In genomic region chr20:7333846-7334245, GRCh38 we compare ENCODE assay signal across 21 cellular contexts.
"Had no signal": no experiment of that assay in that cellular context is flagged by ENCODE, and none has a peak within 500 bp of the region (broad histone marks: within the 10 kb centered on the region; RNA-seq: fewer than 3 reads in every experiment).

No MANE protein-coding gene starts in this region.

- H3K4me1 Mint-ChIP-seq: central memory CD8-positive, alpha-beta T cell; naive thymus-derived CD4-positive, alpha-beta T cell; nephron progenitor cell; stimulated activated naive B cell treated with anti-CD40 and anti-IgM and Interleukin-4, amounts not matched to agents 10 μg/mL and 1 μg/mL and 100 μg/mL, for 72 hours had no signal

- H3K27ac Mint-ChIP-seq: naive thymus-derived CD4-positive, alpha-beta T cell; nephron progenitor cell; stimulated activated naive B cell treated with anti-CD40 and anti-IgM and Interleukin-4, amounts not matched to agents 10 μg/mL and 1 μg/mL and 100 μg/mL, for 72 hours had no signal

- DNase-seq: cortex of kidney; foreskin melanocyte; head of caudate nucleus; naive thymus-derived CD4-positive, alpha-beta T cell; nephron progenitor cell; retina; right lobe of liver; spleen; stimulated activated CD4-positive, alpha-beta T cell treated with anti-CD3 and anti-CD28 coated beads, Interleukin-15, amount 100 ng/mL, for 24 hours; stimulated activated CD4-positive, alpha-beta T cell treated with anti-CD3 and anti-CD28 coated beads, Interleukin-1b, Interleukin-23, amount 100 ng/mL, for 48 hours; stimulated activated CD4-positive, alpha-beta T cell treated with anti-CD3 and anti-CD28 coated beads, Interleukin-4, amount 100 ng/mL, for 4 hours; stimulated activated naive B cell treated with anti-CD40 and anti-IgM and Interleukin-4, amounts not matched to agents 10 μg/mL and 1 μg/mL and 100 μg/mL, for 72 hours; stomach; substantia nigra; transverse colon had no signal

- H3K27me3 Mint-ChIP-seq: central memory CD8-positive, alpha-beta T cell; stimulated activated naive B cell treated with anti-CD40 and anti-IgM and Interleukin-4, amounts not matched to agents 10 μg/mL and 1 μg/mL and 100 μg/mL, for 72 hours had no signal

- H3K36me3 Mint-ChIP-seq: naive thymus-derived CD4-positive, alpha-beta T cell; stimulated activated naive B cell treated with anti-CD40 and anti-IgM and Interleukin-4, amounts not matched to agents 10 μg/mL and 1 μg/mL and 100 μg/mL, for 72 hours had no signal

- H3K9me3 Mint-ChIP-seq: nephron progenitor cell had no signal

- H3K27ac ChIP-seq: esophagus muscularis mucosa, hepatocyte, parathyroid adenoma, prostate gland, right lobe of liver, spleen, stomach, thoracic aorta, transverse colon had no signal

- ATAC-seq: naive thymus-derived CD4-positive, alpha-beta T cell; stimulated activated naive B cell treated with anti-CD40 and anti-IgM and Interleukin-4, amounts not matched to agents 10 μg/mL and 1 μg/mL and 100 μg/mL, for 72 hours had no signal

- H3K4me3 Mint-ChIP-seq: central memory CD8-positive, alpha-beta T cell; naive thymus-derived CD4-positive, alpha-beta T cell; nephron progenitor cell; stimulated activated naive B cell treated with anti-CD40 and anti-IgM and Interleukin-4, amounts not matched to agents 10 μg/mL and 1 μg/mL and 100 μg/mL, for 72 hours had no signal
